In genomic region chr3:25441234-25441856, GRCh38 we compare ENCODE assay signal across 12 cellular contexts. TPM values are rescaled to one million over a fixed set of nuclear protein-coding genes. Genes with fewer than 3 reads are reported as not detected.
DNase-seq lines count a peak whose midpoint lies in the region; ATAC-seq, FAIRE-seq and TF ChIP-seq lines count a peak whose summit lies in the region.
"Had no signal": no experiment of that assay in that cellular context is flagged by ENCODE, and none has a peak within 500 bp of the region (broad histone marks: within the 10 kb centered on the region; RNA-seq: fewer than 3 reads in every experiment).

No MANE protein-coding gene starts in this region.

- no peak overlapping the region for H3K4me3 ChIP-seq in osteoblast (ENCODE audit: insufficient read depth, low read length)

- H3K79me2 ChIP-seq in osteoblast (ENCODE audit: insufficient read depth, low read length), result peaks cover 53% of the 10 kb centered on the region

- no peaks in the 10 kb centered on the region for H4K20me1 ChIP-seq in osteoblast (ENCODE audit: insufficient read depth, low read length)

- intact Hi-C loops in activated T-helper 2 cell treated with anti-CD3 and anti-CD28 coated beads, Interferon-gamma antibody, Interleukin-2, Interleukin-4, amounts not matched to agents 10 μg/mL and 5 μg/mL and 100 μg/mL, durations not matched to agents 14 hours and 24 hours and 36 hours (cut with micrococcal nuclease), result no loop called here

- H3K9me3 ChIP-seq in osteoblast (ENCODE audit: low read depth, low read length), result no peaks in the 10 kb centered on the region

- H3K4me1 ChIP-seq in osteoblast (ENCODE audit: insufficient read depth, low read length), result peaks cover 5% of the 10 kb centered on the region

- no peaks in the 10 kb centered on the region for H3K36me3 ChIP-seq in osteoblast (ENCODE audit: insufficient read depth, low read length)

- peak; percentile 53 for TF ChIP-seq CTCF in D721Med (IDR thresholded peaks at IDR 0.05; ENCODE audit: insufficient read depth, missing control alignments)
- peak; percentile 85 for TF ChIP-seq CTCF in LNCAP (IDR thresholded peaks at IDR 0.05)
- peak; percentile 1 to 73 for TF ChIP-seq CTCF in brain (conservative IDR thresholded peaks at IDR 0.05)
- TF ChIP-seq CTCF in osteoblast (IDR thresholded peaks at IDR 0.05; ENCODE audit: extremely low read depth, low read depth, low read length), result peak; percentile 62

- peaks cover 7% of the 10 kb centered on the region for H3K27me3 Mint-ChIP-seq in brain
- no peaks in the 10 kb centered on the region for H3K27me3 Mint-ChIP-seq in activated T-helper 2 cell treated with anti-CD3 and anti-CD28 coated beads, Interferon-gamma antibody, Interleukin-2, Interleukin-4, amounts not matched to agents 10 μg/mL and 5 μg/mL and 100 μg/mL, durations not matched to agents 14 hours and 24 hours and 36 hours (ENCODE audit: low read depth)
- H3K27me3 Mint-ChIP-seq: memory B cell had no signal

- no peak overlapping the region for H3K27ac ChIP-seq in osteoblast (ENCODE audit: low read depth, low read length)

- H3K4me3 Mint-ChIP-seq in brain, result no peak overlapping the region
- H3K4me3 Mint-ChIP-seq in activated T-helper 2 cell treated with anti-CD3 and anti-CD28 coated beads, Interferon-gamma antibody, Interleukin-2, Interleukin-4, amounts not matched to agents 10 μg/mL and 5 μg/mL and 100 μg/mL, durations not matched to agents 14 hours and 24 hours and 36 hours (ENCODE audit: low read depth), result no peak overlapping the region
- H3K4me3 Mint-ChIP-seq: activated naive CD4-positive, alpha-beta T cell treated with anti-CD3 and anti-CD28 coated beads, Interleukin-2, amount 50 U/mL, for 24 hours; memory B cell had no signal

- H3K27me3 ChIP-seq in osteoblast (ENCODE audit: insufficient read depth, low read length), result no peaks in the 10 kb centered on the region

- H3K27ac Mint-ChIP-seq in brain, result no peak overlapping the region
- H3K27ac Mint-ChIP-seq in activated T-helper 2 cell treated with anti-CD3 and anti-CD28 coated beads, Interferon-gamma antibody, Interleukin-2, Interleukin-4, amounts not matched to agents 10 μg/mL and 5 μg/mL and 100 μg/mL, durations not matched to agents 14 hours and 24 hours and 36 hours, result no peak overlapping the region
- H3K27ac Mint-ChIP-seq: activated naive CD4-positive, alpha-beta T cell treated with anti-CD3 and anti-CD28 coated beads, Interleukin-2, amount 50 U/mL, for 24 hours; memory B cell had no signal

- no peak for ATAC-seq in HG02759 (IDR thresholded peaks at IDR 0.05; ENCODE audit: unreplicated experiment)
- no peak for ATAC-seq in HG03342 (IDR thresholded peaks at IDR 0.05; ENCODE audit: unreplicated experiment)

- DNase-seq in D721Med (ENCODE audit: insufficient read length, low spot score) (no peak), osteoblast (ENCODE audit: insufficient read length, low spot score, missing footprints) (no peak), hypothalamus (lab: John Stamatoyannopoulos, UW) (no peak)
- no peak for DNase-seq in activated T-helper 2 cell treated with anti-CD3 and anti-CD28 coated beads, Interferon-gamma antibody, Interleukin-2, Interleukin-4, amounts not matched to agents 10 μg/mL and 5 μg/mL and 100 μg/mL, durations not matched to agents 14 hours and 24 hours and 36 hours (ENCODE audit: low spot score)
- DNase-seq: NCI-H1436 treated with DMSO at 0.1 percent for 48 hours; stimulated activated naive CD4-positive, alpha-beta T cell had no signal

- no peak for FAIRE-seq in D721Med (lab: Jason Lieb, UNC)

- no peaks in the 10 kb centered on the region for H3K36me3 Mint-ChIP-seq in brain
- no peaks in the 10 kb centered on the region for H3K36me3 Mint-ChIP-seq in activated T-helper 2 cell treated with anti-CD3 and anti-CD28 coated beads, Interferon-gamma antibody, Interleukin-2, Interleukin-4, amounts not matched to agents 10 μg/mL and 5 μg/mL and 100 μg/mL, durations not matched to agents 14 hours and 24 hours and 36 hours (ENCODE audit: low read depth)
- H3K36me3 Mint-ChIP-seq: activated naive CD4-positive, alpha-beta T cell treated with anti-CD3 and anti-CD28 coated beads, Interleukin-2, amount 50 U/mL, for 24 hours; memory B cell had no signal

- H2AFZ ChIP-seq in osteoblast (ENCODE audit: low read length), result no peak overlapping the region

- H3K4me1 Mint-ChIP-seq in brain, result peaks cover 25% of the 10 kb centered on the region
- H3K4me1 Mint-ChIP-seq in activated T-helper 2 cell treated with anti-CD3 and anti-CD28 coated beads, Interferon-gamma antibody, Interleukin-2, Interleukin-4, amounts not matched to agents 10 μg/mL and 5 μg/mL and 100 μg/mL, durations not matched to agents 14 hours and 24 hours and 36 hours (ENCODE audit: low read depth), result no peaks in the 10 kb centered on the region
- H3K4me1 Mint-ChIP-seq: activated naive CD4-positive, alpha-beta T cell treated with anti-CD3 and anti-CD28 coated beads, Interleukin-2, amount 50 U/mL, for 24 hours; memory B cell had no signal

- H3K9me3 Mint-ChIP-seq in brain, result peaks cover 0 to 6% (median 0%) of the 10 kb centered on the region in 5 experiments
- no peaks in the 10 kb centered on the region for H3K9me3 Mint-ChIP-seq in activated T-helper 2 cell treated with anti-CD3 and anti-CD28 coated beads, Interferon-gamma antibody, Interleukin-2, Interleukin-4, amounts not matched to agents 10 μg/mL and 5 μg/mL and 100 μg/mL, durations not matched to agents 14 hours and 24 hours and 36 hours
- H3K9me3 Mint-ChIP-seq: activated naive CD4-positive, alpha-beta T cell treated with anti-CD3 and anti-CD28 coated beads, Interleukin-2, amount 50 U/mL, for 24 hours; memory B cell had no signal

- no peak overlapping the region for H3K4me2 ChIP-seq in osteoblast (ENCODE audit: insufficient read depth, low read length)

RNA-seq across cellular contexts. Expression of gene RARB, which starts 13.3 kb away (rescaled TPM):
- 3.7 TPM for polyA plus RNA-seq in brain (ENCODE audit: insufficient read depth, low read depth, low replicate concordance)
- total RNA-seq in osteoblast, result 4.1 and 7.6 TPM in 2 replicates
- not detected in 2 replicates for total RNA-seq in activated T-helper 2 cell treated with anti-CD3 and anti-CD28 coated beads, Interferon-gamma antibody, Interleukin-2, Interleukin-4, amounts not matched to agents 10 μg/mL and 5 μg/mL and 100 μg/mL, durations not matched to agents 14 hours and 24 hours and 36 hours
